8 cellular contexts compared by ENCODE assay signal in genomic region chr6:52263709-52264320, GRCh38. TPM values are rescaled to one million over a fixed set of nuclear protein-coding genes. Genes with fewer than 3 reads are reported as not detected.
DNase-seq lines count a peak whose midpoint lies in the region; ATAC-seq and TF ChIP-seq lines count a peak whose summit lies in the region.

No MANE protein-coding gene starts in this region.

- peaks cover 26% of the 10 kb centered on the region for H3K36me3 Mint-ChIP-seq in memory B cell

- intact Hi-C loops in Right ventricle myocardium inferior (cut with DNase I): no loop called here
- intact Hi-C loops in cardiac septum (cut with DNase I): no loop called here

- no peaks in the 10 kb centered on the region for H3K9me3 Mint-ChIP-seq in memory B cell

- no peak overlapping the region for H3K4me3 Mint-ChIP-seq in memory B cell

- no peak overlapping the region for H3K27ac ChIP-seq in coronary artery

- no peaks in the 10 kb centered on the region for H3K27me3 Mint-ChIP-seq in memory B cell

- H3K4me1 Mint-ChIP-seq in memory B cell: no peaks in the 10 kb centered on the region

- TF ChIP-seq CTCF in coronary artery (IDR thresholded peaks at IDR 0.05): peak; percentile 88

- H3K27ac Mint-ChIP-seq in memory B cell: no peak overlapping the region

- peak; percentile 34 for ATAC-seq in Right ventricle myocardium inferior
- ATAC-seq in HG02798 (IDR thresholded peaks at IDR 0.05; ENCODE audit: poor library complexity, unreplicated experiment): peak; percentile 85
- ATAC-seq in memory B cell (ENCODE audit: low read depth): peak; percentile 82

- DNase-seq in Right ventricle myocardium inferior (ENCODE audit: missing footprints) (peak; percentile 71), cardiac septum (ENCODE audit: low spot score) (no peak), NCI-H2227 treated with DMSO at 0.1 percent for 48 hours (lab: John Stamatoyannopoulos, UW) (peak; percentile 55), coronary artery (ENCODE audit: low spot score) (no peak), memory B cell (ENCODE audit: low spot score in 2 of 2) (peak; percentile 53 to 56)
- peak; percentile 80 for DNase-seq in activated CD4-positive, alpha-beta T cell treated with anti-CD3 and anti-CD28 coated beads for 48 hours
- DNase-seq in stimulated activated CD8-positive, alpha-beta memory T cell treated with anti-CD3 and anti-CD28 coated beads, Interleukin-2, amount 100 ng/mL, for 1 hour (ENCODE audit: low read depth in 2 of 2): peak; percentile 31 to 49

- no peak overlapping the region for H3K4me3 ChIP-seq in coronary artery

RNA-seq across cellular contexts. Expression of gene IL17F, which starts 19.5 kb away (rescaled TPM):
- total RNA-seq in Right ventricle myocardium inferior (not detected), cardiac septum (not detected)

RNA-seq across cellular contexts. Expression of gene MCM3, which starts 20.7 kb away (rescaled TPM):
- total RNA-seq in Right ventricle myocardium inferior: 21.7 TPM
- total RNA-seq in cardiac septum: 21.0 TPM

Comparison
In these comparisons a context has a peak if more than half of its experiments do, and no peak if none do; other contexts are left out.
1. DNase-seq: peak in Right ventricle myocardium inferior (single experiment), NCI-H2227 treated with DMSO at 0.1 percent for 48 hours (single experiment), activated CD4-positive, alpha-beta T cell treated with anti-CD3 and anti-CD28 coated beads for 48 hours (single experiment), memory B cell (2 of 2) and stimulated activated CD8-positive, alpha-beta memory T cell treated with anti-CD3 and anti-CD28 coated beads, Interleukin-2, amount 100 ng/mL, for 1 hour (2 of 2); none in cardiac septum (single experiment) and coronary artery (single experiment).
2. ATAC-seq: peak in every context shown above with its lines; median percentile 85 in HG02798; 82 in memory B cell; 34 in Right ventricle myocardium inferior.